Comparison of ENCODE assay signal across 17 cellular contexts in genomic region chr15:52382647-52383046, GRCh38.
DNase-seq lines count a peak whose midpoint lies in the region; ATAC-seq, FAIRE-seq and TF ChIP-seq lines count a peak whose summit lies in the region.
"Had no signal": no experiment of that assay in that cellular context is flagged by ENCODE, and none has a peak within 500 bp of the region (broad histone marks: within the 10 kb centered on the region; RNA-seq: fewer than 3 reads in every experiment).

No MANE protein-coding gene starts in this region.

- H3K9ac ChIP-seq in MM.1S (ENCODE audit: low read length): no peak overlapping the region

- FAIRE-seq in GM12891 (lab: Jason Lieb, UNC): peak; percentile 74
- FAIRE-seq: HepG2 had no signal

- intact Hi-C loops in cardiac septum (cut with DNase I) (no loop called here), MCF 10A (cut with micrococcal nuclease) (no loop called here), left ventricle myocardium inferior (cut with micrococcal nuclease) (no loop called here)

- peaks cover 58% of the 10 kb centered on the region for H3K4me1 ChIP-seq in MM.1S (ENCODE audit: low read length)
- peaks cover 8% of the 10 kb centered on the region for H3K4me1 ChIP-seq in left ventricle myocardium inferior
- H3K4me1 ChIP-seq: adrenal gland, uterus had no signal

- H2AFZ ChIP-seq in MM.1S (ENCODE audit: low read length): no peak overlapping the region

- H3K9me3 Mint-ChIP-seq in MCF 10A (ENCODE audit: unreplicated experiment): no peaks in the 10 kb centered on the region
- H3K9me3 Mint-ChIP-seq: natural killer cell had no signal

- no TSS peak for BruUV-seq in MCF 10A (replicated peaks; lab: Mats Ljungman, UMichigan)

- H3F3A ChIP-seq in MM.1S (ENCODE audit: insufficient read depth, low read length): peaks cover 55% of the 10 kb centered on the region

- peaks cover 47% of the 10 kb centered on the region for H3K36me3 Mint-ChIP-seq in MCF 10A (ENCODE audit: insufficient read depth, unreplicated experiment)

- CTCF ChIA-PET in MCF 10A (lab: Yijun Ruan, JAX): no interaction called here

- H3K4me2 ChIP-seq in MM.1S (ENCODE audit: low read depth, low read length): peak overlapping the region; percentile 49; the same call in 1 of the 2 replicates

- H3K9me2 ChIP-seq in MM.1S (replicated peaks; ENCODE audit: insufficient read depth, low read length): no peaks in the 10 kb centered on the region

- H3K27ac Mint-ChIP-seq in MCF 10A (ENCODE audit: low read depth, unreplicated experiment): no peak overlapping the region
- H3K27ac Mint-ChIP-seq: natural killer cell had no signal

- H3K4me3 Mint-ChIP-seq in MCF 10A (ENCODE audit: unreplicated experiment): no peak overlapping the region
- H3K4me3 Mint-ChIP-seq: natural killer cell had no signal

- DNase-seq in GM12891 (ENCODE audit: insufficient read length, low spot score): no peak
- no peak for DNase-seq in MM.1S
- DNase-seq in NCI-H128 (lab: John Stamatoyannopoulos, UW; ENCODE audit: unreplicated experiment): no peak
- DNase-seq in cardiac septum (ENCODE audit: low spot score): no peak
- no peak for DNase-seq in MCF 10A (ENCODE audit: unreplicated experiment)
- no peak for DNase-seq in left ventricle myocardium inferior
- DNase-seq: adrenal gland, hypothalamus, left ventricle myocardium superior, natural killer cell, NCI-H1417 treated with DMSO at 0.1 percent for 48 hours, NCI-H748 treated with DMSO at 0.1 percent for 48 hours, uterus had no signal

- TF ChIP-seq CTCF in MM.1S (IDR thresholded peaks at IDR 0.05; ENCODE audit: low read length) (no peak), MCF 10A (IDR thresholded peaks at IDR 0.05; ENCODE audit: unreplicated experiment) (no peak), left ventricle myocardium inferior (IDR thresholded peaks at IDR 0.05; ENCODE audit: borderline replicate concordance) (no peak)

- POLR2A ChIA-PET in MCF 10A (lab: Yijun Ruan, JAX): no interaction called here

- H3K36me3 ChIP-seq in MM.1S (replicated peaks; ENCODE audit: insufficient read depth, low read length): peaks cover 7% of the 10 kb centered on the region; the same call in 1 of the 2 replicates
- H3K36me3 ChIP-seq in left ventricle myocardium inferior: peaks cover 32% of the 10 kb centered on the region
- H3K36me3 ChIP-seq: uterus had no signal

- no peaks in the 10 kb centered on the region for H3K4me1 Mint-ChIP-seq in MCF 10A (ENCODE audit: insufficient read depth, unreplicated experiment)
- H3K4me1 Mint-ChIP-seq: natural killer cell had no signal

- no peaks in the 10 kb centered on the region for H3K27me3 ChIP-seq in MM.1S (replicated peaks; ENCODE audit: insufficient read depth, low read length)
- H3K27me3 ChIP-seq in left ventricle myocardium inferior (ENCODE audit: low read depth): no peaks in the 10 kb centered on the region
- H3K27me3 ChIP-seq: adrenal gland, uterus had no signal

- no peak for TF ChIP-seq POLR2A in GM12891 (IDR thresholded peaks at IDR 0.05; ENCODE audit: low read depth, low read length)

- ATAC-seq in GM19452 (IDR thresholded peaks at IDR 0.05; ENCODE audit: unreplicated experiment) (peak; percentile 18), HG02852 (IDR thresholded peaks at IDR 0.05; ENCODE audit: unreplicated experiment) (peak; percentile 21)
- ATAC-seq: HepG2, left ventricle myocardium superior, natural killer cell, Right ventricle myocardium inferior had no signal

- H3K9me3 ChIP-seq in MM.1S (replicated peaks; ENCODE audit: insufficient read depth, low read length) (no peaks in the 10 kb centered on the region), left ventricle myocardium inferior (replicated peaks) (no peaks in the 10 kb centered on the region)
- H3K9me3 ChIP-seq: adrenal gland, uterus had no signal

- no peaks in the 10 kb centered on the region for H4K20me1 ChIP-seq in MM.1S (ENCODE audit: insufficient read depth, low read length)

- peaks cover 19% of the 10 kb centered on the region; the same call in 1 of the 2 replicates for H3K79me2 ChIP-seq in MM.1S (ENCODE audit: low read length)

- H3K4me3 ChIP-seq in MM.1S (ENCODE audit: low read length) (no peak overlapping the region), left ventricle myocardium inferior (no peak overlapping the region)
- H3K4me3 ChIP-seq: adrenal gland, uterus had no signal

- no peaks in the 10 kb centered on the region for H3K27me3 Mint-ChIP-seq in MCF 10A (ENCODE audit: insufficient read depth, unreplicated experiment)

- peak overlapping the region; percentile 68; the same call in 1 of the 2 replicates for H3K27ac ChIP-seq in MM.1S (ENCODE audit: low read length)
- no peak overlapping the region for H3K27ac ChIP-seq in left ventricle myocardium inferior (replicated peaks)
- H3K27ac ChIP-seq: adrenal gland, uterus had no signal

TF ChIP-seq in GM12891, 5 proteins besides CTCF, POLR2A, EP300 and RAD21:
- TF ChIP-seq POLR2AphosphoS5 (IDR thresholded peaks at IDR 0.05; ENCODE audit: low read depth, low read length) (no peak), TAF1 (IDR thresholded peaks at IDR 0.05; ENCODE audit: low read depth, low read length) (no peak), SPI1 (IDR thresholded peaks at IDR 0.05; ENCODE audit: low read depth, low read length) (no peak), POU2F2 (IDR thresholded peaks at IDR 0.05; ENCODE audit: low read depth, low read length) (no peak), PAX5 (IDR thresholded peaks at IDR 0.05; ENCODE audit: insufficient read depth, low read length, severe bottlenecking) (no peak)
